In genomic region chr20:36605309-36606170, GRCh38 we compare ENCODE assay signal across 8 cellular contexts. TPM values are rescaled to one million over a fixed set of nuclear protein-coding genes. Genes with fewer than 3 reads are reported as not detected.
A peak's percentile ranks its signal among the peaks of the same experiment; 100 is the strongest.
DNase-seq lines count a peak whose midpoint lies in the region; ATAC-seq, FAIRE-seq and TF ChIP-seq lines count a peak whose summit lies in the region.

TSS of gene RAB5IF (plus strand) at chr20:36605779. CDS start at chr20:36605952, 173 bp downstream.

- H3K9me3 ChIP-seq in HepG2 (ENCODE audit: low read length): no peaks in the 10 kb centered on the region

- peak; percentile 59 to 80 for TF ChIP-seq EP300 in HepG2 (IDR thresholded peaks at IDR 0.05; ENCODE audit: low read depth in 2 of 2, low read length in 2 of 2)
- peak; percentile 58; the same call in 1 of the 2 replicates for TF ChIP-seq EP300 in HepG2 (CRISPR knock-in tag; IDR thresholded peaks at IDR 0.05; ENCODE audit: borderline replicate concordance)

- H3K4me2 ChIP-seq in HepG2 (ENCODE audit: low read depth, low read length): peak within 1 kb of the TSS; percentile 90

- H3K4me3 ChIP-seq in HepG2 (replicated peaks in 1 of 3; ENCODE audit: insufficient read depth in 1 of 3, low read depth in 2 of 3, low read length in 3 of 3): peak within 1 kb of the TSS; percentile 88 to 98 (median 98)

- in situ Hi-C loops in HepG2 (cut with HindIII; ENCODE audit: extremely low pct_ligation_motif_present, low pct_unique_long_range_greater_than_20kb): no loop called here

- ATAC-seq in GM19328 (IDR thresholded peaks at IDR 0.05; ENCODE audit: unreplicated experiment) (peak; percentile 80), HG03521 (IDR thresholded peaks at IDR 0.05; ENCODE audit: unreplicated experiment) (peak; percentile 80), HepG2 (peak; percentile 94)

- TF ChIP-seq RAD21 in HepG2 (CRISPR knock-in tag; IDR thresholded peaks at IDR 0.05): peak; percentile 96

- no peaks in the 10 kb centered on the region for H4K20me1 ChIP-seq in HepG2 (ENCODE audit: insufficient read depth, low read length)

- H3K36me3 ChIP-seq in HepG2 (replicated peaks in 1 of 2; ENCODE audit: control insufficient read depth in 1 of 2, insufficient read depth in 2 of 2, low read length in 2 of 2): peaks cover 7 to 24% of the 10 kb centered on the region in 2 experiments

- H3K27ac ChIP-seq in C4-2B: peak within 1 kb of the TSS; percentile 92
- H3K27ac ChIP-seq in HepG2 (ENCODE audit: extremely low read length, insufficient read depth, low read length): peak within 1 kb of the TSS; percentile 81

- TF ChIP-seq CTCF in C4-2B (conservative IDR thresholded peaks at IDR 0.05) (peak; percentile 96), HepG2 (CRISPR knock-in tag; IDR thresholded peaks at IDR 0.05) (peak; percentile 100)

- H3K27me3 ChIP-seq in HepG2 (ENCODE audit: control insufficient read depth in 1 of 2, insufficient read depth in 2 of 2, low read length in 2 of 2): no peaks in the 10 kb centered on the region; a peak in 1 of 5 replicates

- intact Hi-C loops in HepG2 (cut with micrococcal nuclease; ENCODE audit: unreplicated experiment): loop anchor here (1.0 to 2.0 kb wide), 3 partner anchors 32 to 137 kb away; partner anchors contain the start of gene TGIF2

- POLR2A ChIA-PET in HepG2 (lab: Yijun Ruan, JAX): interaction anchor here (0.7 to 6.6 kb wide), 31 partner anchors 8 to 651 kb away, joined by 3 to 167 read pairs (median 5); partner anchors contain the start of genes DSN1, NDRG3, RBL1 and SCAND1

- no TSS peak for BruUV-seq in HepG2 (replicated peaks; lab: Mats Ljungman, UMichigan)

- peak; percentile 94 for FAIRE-seq in HepG2 (lab: Jason Lieb, UNC)

- peak; percentile 99 to 100 for TF ChIP-seq POLR2A in HepG2 (IDR thresholded peaks at IDR 0.05; ENCODE audit: insufficient read depth in 1 of 2, low read depth in 2 of 2, low read length in 2 of 2)

- CTCF ChIA-PET in HepG2 (lab: Yijun Ruan, JAX; ENCODE audit: low intra/inter-chr PET ratio, low total read pairs): interaction anchor here (1.1 to 1.8 kb wide), 6 partner anchors 13 to 99 kb away, joined by 3 to 15 read pairs (median 6); no protein-coding TSS in a partner anchor

- under 1% methylated on average over 63 of the region's 93 CpGs for WGBS in HepG2 (ENCODE audit: low lambda C conversion rate)

- peak within 1 kb of the TSS; percentile 98 for H3K9ac ChIP-seq in HepG2 (ENCODE audit: insufficient read depth, low read depth, low read length)

- H3K4me1 ChIP-seq in HepG2 (ENCODE audit: insufficient read depth, low read length): peaks cover 27% of the 10 kb centered on the region

- H3K79me2 ChIP-seq in HepG2 (ENCODE audit: insufficient read depth, low read length): peaks cover 28% of the 10 kb centered on the region

- H2AFZ ChIP-seq in HepG2 (ENCODE audit: low read length): peak within 1 kb of the TSS; percentile 70

- DNase-seq in NCI-H748 (lab: John Stamatoyannopoulos, UW; ENCODE audit: unreplicated experiment): peak; percentile 99
- peak; percentile 99 for DNase-seq in activated CD4-positive, alpha-beta T cell treated with anti-CD3 and anti-CD28 coated beads, Interleukin-2, amount 50 U/mL, for 24 hours (ENCODE audit: low read depth in 1 of 2, low spot score in 1 of 2)
- peak; percentile 100 for DNase-seq in dermis blood vessel endothelial cell
- peak; percentile 99 for DNase-seq in HepG2 (ENCODE audit: low spot score)
- peak; percentile 99 for DNase-seq in stimulated activated CD4-positive, alpha-beta T cell treated with anti-CD3 and anti-CD28 coated beads, Interleukin-4, amount 100 ng/mL, for 24 hours

TF ChIP-seq in HepG2, 621 proteins besides CTCF, POLR2A, EP300 and RAD21 (continues in another document):
- TF ChIP-seq ZNF329 (CRISPR knock-in tag; IDR thresholded peaks at IDR 0.05; ENCODE audit: low read depth) (peak; percentile 88), ZUFSP (CRISPR knock-in tag; IDR thresholded peaks at IDR 0.05; ENCODE audit: borderline replicate concordance) (no peak), WIZ (CRISPR knock-in tag; IDR thresholded peaks at IDR 0.05) (peak; percentile 90; the same call in 1 of the 2 replicates), ZBTB14 (CRISPR knock-in tag; IDR thresholded peaks at IDR 0.05) (peak; percentile 82), PHF8 (CRISPR knock-in tag; IDR thresholded peaks at IDR 0.05) (peak; percentile 95), GFI1 (CRISPR knock-in tag; IDR thresholded peaks at IDR 0.05; ENCODE audit: borderline replicate concordance) (no peak), KDM5B (CRISPR knock-in tag; IDR thresholded peaks at IDR 0.05; ENCODE audit: borderline replicate concordance) (peak; percentile 98), ZSCAN20 (CRISPR knock-in tag; IDR thresholded peaks at IDR 0.05; ENCODE audit: borderline replicate concordance) (peak; percentile 96; the same call in 1 of the 2 replicates), ZBTB39 (CRISPR knock-in tag; IDR thresholded peaks at IDR 0.05) (no peak), PHF21A (CRISPR knock-in tag; IDR thresholded peaks at IDR 0.05) (peak; percentile 96)
- TF ChIP-seq, protein P1, sequence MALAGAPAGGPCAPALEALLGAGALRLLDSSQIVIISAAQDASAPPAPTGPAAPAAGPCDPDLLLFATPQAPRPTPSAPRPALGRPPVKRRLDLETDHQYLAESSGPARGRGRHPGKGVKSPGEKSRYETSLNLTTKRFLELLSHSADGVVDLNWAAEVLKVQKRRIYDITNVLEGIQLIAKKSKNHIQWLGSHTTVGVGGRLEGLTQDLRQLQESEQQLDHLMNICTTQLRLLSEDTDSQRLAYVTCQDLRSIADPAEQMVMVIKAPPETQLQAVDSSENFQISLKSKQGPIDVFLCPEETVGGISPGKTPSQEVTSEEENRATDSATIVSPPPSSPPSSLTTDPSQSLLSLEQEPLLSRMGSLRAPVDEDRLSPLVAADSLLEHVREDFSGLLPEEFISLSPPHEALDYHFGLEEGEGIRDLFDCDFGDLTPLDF (CRISPR knock-in tag; IDR thresholded peaks at IDR 0.05): peak; percentile 98

RNA-seq across cellular contexts. Expression of gene RAB5IF, which starts in this region (rescaled TPM):
- total RNA-seq in dermis blood vessel endothelial cell (93.5 and 100 TPM in 2 replicates), HepG2 (2016; rRNA removed; fragmentation: Illumina TruSeq; extraction: Trizol) (292 and 305 TPM in 2 replicates)
- 190 and 258 TPM in 2 replicates for total RNA-seq in HepG2 (2016; cell fraction: cytosol; rRNA removed; fragmentation: Illumina TruSeq; extraction: Trizol; ENCODE audit: low read depth)
- 267 and 306 TPM in 2 replicates for total RNA-seq in HepG2 (2016; cell fraction: insoluble cytoplasmic fraction; rRNA removed; fragmentation: Illumina TruSeq; extraction: Trizol)
- 365 and 437 TPM in 2 replicates for total RNA-seq in HepG2 (2016; cell fraction: membrane; rRNA removed; fragmentation: Illumina TruSeq; extraction: Trizol)
- total RNA-seq in HepG2 (2016; cell fraction: nucleus; rRNA removed; fragmentation: Illumina TruSeq; extraction: Trizol): 223 and 239 TPM in 2 replicates
- polyA plus RNA-seq in HepG2 (2011; rRNA removed): 218 and 261 TPM in 2 replicates
- 176 and 232 TPM in 2 replicates for polyA plus RNA-seq in HepG2 (2011; cell fraction: cytosol; rRNA removed)
- 176 and 181 TPM in 2 replicates for polyA plus RNA-seq in HepG2 (2011; cell fraction: nucleus; rRNA removed)
- 118 and 180 TPM in 2 replicates for polyA plus RNA-seq in HepG2 (2012)
- 222 and 320 TPM in 2 replicates for polyA plus RNA-seq in HepG2 (2016; cell fraction: cytosol; fragmentation: Illumina TruSeq; extraction: Trizol; ENCODE audit: low read depth)
- polyA plus RNA-seq in HepG2 (2016; cell fraction: insoluble cytoplasmic fraction; fragmentation: Illumina TruSeq; extraction: Trizol; ENCODE audit: low read depth): 310 and 340 TPM in 2 replicates
- polyA plus RNA-seq in HepG2 (2016; cell fraction: membrane; fragmentation: Illumina TruSeq; extraction: Trizol; ENCODE audit: low read depth): 323 and 387 TPM in 2 replicates
- 436 and 461 TPM in 2 replicates for polyA plus RNA-seq in HepG2 (2016; cell fraction: nucleus; fragmentation: Illumina TruSeq; extraction: Trizol; ENCODE audit: insufficient read depth, low read depth)
- polyA minus RNA-seq in HepG2 (2011; rRNA and poly(A)+ RNA removed; ENCODE audit: low replicate concordance): 97.1 and 193 TPM in 2 replicates
- 56.5 and 59.2 TPM in 2 replicates for polyA minus RNA-seq in HepG2 (2011; cell fraction: cytosol; rRNA and poly(A)+ RNA removed)
- polyA minus RNA-seq in HepG2 (2011; cell fraction: nucleus; rRNA and poly(A)+ RNA removed): 46.6 and 50.2 TPM in 2 replicates

Comparison
In these comparisons a context has a peak if more than half of its experiments do, and no peak if none do; other contexts are left out.
1. Peak in every context shown above with its lines: DNase-seq, ATAC-seq, H3K4me3 ChIP-seq and H3K27ac ChIP-seq.